ENCODE assay signal across 1 cellular context in the genomic region with DNA sequence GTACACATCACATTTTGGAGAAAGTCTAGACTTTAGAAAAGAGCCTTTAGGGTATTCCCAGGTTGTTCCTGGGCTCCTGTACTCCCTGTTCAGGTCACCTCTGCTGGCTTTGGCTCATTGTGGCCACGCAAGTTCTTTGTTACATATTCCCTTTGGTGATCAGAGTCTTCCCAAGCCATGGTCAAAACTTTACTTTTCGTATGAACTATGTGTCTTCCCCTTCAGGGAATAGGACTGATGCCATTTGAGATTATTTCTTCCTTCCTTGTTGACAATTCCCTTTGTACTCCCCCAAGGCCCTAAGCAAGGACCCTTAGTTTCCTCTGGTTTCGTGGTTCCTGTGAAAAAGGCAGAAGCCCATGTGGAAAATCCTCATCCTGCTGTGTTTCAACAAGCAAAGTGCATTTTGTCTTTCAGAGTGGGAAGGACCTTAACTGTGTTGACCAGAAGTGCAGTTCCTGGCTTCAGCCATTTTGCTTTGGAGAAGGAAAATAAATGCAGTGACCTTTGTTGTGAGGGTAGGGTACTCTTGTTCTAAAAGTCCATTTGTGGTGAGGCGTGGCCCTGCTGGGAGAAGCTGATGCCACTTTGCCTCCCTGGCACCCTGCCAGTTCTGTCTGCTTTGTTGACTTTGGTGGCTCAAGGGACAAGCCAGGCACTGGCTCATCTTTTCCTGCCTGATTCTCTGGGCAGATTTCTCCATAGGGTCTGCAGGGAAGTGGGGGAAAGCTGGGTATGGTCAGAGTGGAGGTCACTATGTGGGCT.
TF ChIP-seq lines count a peak whose summit lies in the region.

No MANE protein-coding gene starts in this region.

TF ChIP-seq in HepG2, 621 proteins besides CTCF, POLR2A, EP300 and RAD21 (continued from another document and continues in another):
- TF ChIP-seq CAMTA2 (CRISPR knock-in tag; IDR thresholded peaks at IDR 0.05; ENCODE audit: borderline replicate concordance), result no peak
- no peak for TF ChIP-seq PCBP1 (IDR thresholded peaks at IDR 0.05; ENCODE audit: borderline replicate concordance, low read depth, low read length)
- TF ChIP-seq HCFC1 (IDR thresholded peaks at IDR 0.05; ENCODE audit: low read depth, low read length), result no peak
- no peak for TF ChIP-seq RARG (CRISPR knock-in tag; IDR thresholded peaks at IDR 0.05; ENCODE audit: low read depth)
- no peak for TF ChIP-seq SRSF9 (IDR thresholded peaks at IDR 0.05; ENCODE audit: borderline replicate concordance, insufficient read depth, low read depth, low read length, poor library complexity, severe bottlenecking)
- 0 out of 2 replicates have a peak, but pooled peaks have one; percentile 36 for TF ChIP-seq CSRNP1 (CRISPR knock-in tag; IDR thresholded peaks at IDR 0.05)
- TF ChIP-seq, protein P1, sequence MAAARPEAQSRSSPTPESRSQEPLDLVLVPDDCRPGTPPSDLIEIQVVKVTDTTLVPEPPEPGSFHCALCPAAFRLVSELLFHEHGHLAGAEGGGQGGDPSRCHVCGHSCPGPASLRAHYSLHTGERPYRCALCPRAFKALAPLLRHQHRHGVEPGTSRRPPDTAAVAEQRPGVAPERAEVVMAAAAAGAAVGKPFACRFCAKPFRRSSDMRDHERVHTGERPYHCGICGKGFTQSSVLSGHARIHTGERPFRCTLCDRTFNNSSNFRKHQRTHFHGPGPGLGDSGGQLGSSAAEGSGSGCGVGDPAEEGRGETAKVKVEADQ (CRISPR knock-in tag; IDR thresholded peaks at IDR 0.05; ENCODE audit: borderline replicate concordance), result no peak
- peak; percentile 84 for TF ChIP-seq GTF2F1 (IDR thresholded peaks at IDR 0.05; ENCODE audit: low read length)
- TF ChIP-seq ZNF253 (CRISPR knock-in tag; IDR thresholded peaks at IDR 0.05; ENCODE audit: borderline replicate concordance), result no peak
- TF ChIP-seq ATF3 (CRISPR knock-in tag; IDR thresholded peaks at IDR 0.05), result no peak
- no peak for TF ChIP-seq ARID2 (CRISPR knock-in tag; IDR thresholded peaks at IDR 0.05; ENCODE audit: borderline replicate concordance)
- no peak for TF ChIP-seq FOXK2 (IDR thresholded peaks at IDR 0.05)
- TF ChIP-seq, protein P2, sequence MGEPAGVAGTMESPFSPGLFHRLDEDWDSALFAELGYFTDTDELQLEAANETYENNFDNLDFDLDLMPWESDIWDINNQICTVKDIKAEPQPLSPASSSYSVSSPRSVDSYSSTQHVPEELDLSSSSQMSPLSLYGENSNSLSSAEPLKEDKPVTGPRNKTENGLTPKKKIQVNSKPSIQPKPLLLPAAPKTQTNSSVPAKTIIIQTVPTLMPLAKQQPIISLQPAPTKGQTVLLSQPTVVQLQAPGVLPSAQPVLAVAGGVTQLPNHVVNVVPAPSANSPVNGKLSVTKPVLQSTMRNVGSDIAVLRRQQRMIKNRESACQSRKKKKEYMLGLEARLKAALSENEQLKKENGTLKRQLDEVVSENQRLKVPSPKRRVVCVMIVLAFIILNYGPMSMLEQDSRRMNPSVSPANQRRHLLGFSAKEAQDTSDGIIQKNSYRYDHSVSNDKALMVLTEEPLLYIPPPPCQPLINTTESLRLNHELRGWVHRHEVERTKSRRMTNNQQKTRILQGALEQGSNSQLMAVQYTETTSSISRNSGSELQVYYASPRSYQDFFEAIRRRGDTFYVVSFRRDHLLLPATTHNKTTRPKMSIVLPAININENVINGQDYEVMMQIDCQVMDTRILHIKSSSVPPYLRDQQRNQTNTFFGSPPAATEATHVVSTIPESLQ (CRISPR knock-in tag; conservative IDR thresholded peaks at IDR 0.05), result no peak
- peak; percentile 65; the same call in 1 of the 2 replicates for TF ChIP-seq HNRNPL (IDR thresholded peaks at IDR 0.05; ENCODE audit: low read depth, low read length)
- no peak for TF ChIP-seq ADNP (CRISPR knock-in tag; IDR thresholded peaks at IDR 0.05)
- TF ChIP-seq ZNF124 (CRISPR knock-in tag; IDR thresholded peaks at IDR 0.05), result no peak
- TF ChIP-seq ZNF619 (CRISPR knock-in tag; IDR thresholded peaks at IDR 0.05), result no peak; the same call in 1 of the 2 replicates
- no peak; the same call in 1 of the 2 replicates for TF ChIP-seq BCL6 (CRISPR knock-in tag; IDR thresholded peaks at IDR 0.05)
- no peak for TF ChIP-seq MAFF (IDR thresholded peaks at IDR 0.05; ENCODE audit: low read depth, low read length)
- no peak for TF ChIP-seq ZNF317 (CRISPR knock-in tag; IDR thresholded peaks at IDR 0.05)
- no peak for TF ChIP-seq GLI4 (CRISPR knock-in tag; IDR thresholded peaks at IDR 0.05; ENCODE audit: borderline replicate concordance)
- TF ChIP-seq, protein P3, sequence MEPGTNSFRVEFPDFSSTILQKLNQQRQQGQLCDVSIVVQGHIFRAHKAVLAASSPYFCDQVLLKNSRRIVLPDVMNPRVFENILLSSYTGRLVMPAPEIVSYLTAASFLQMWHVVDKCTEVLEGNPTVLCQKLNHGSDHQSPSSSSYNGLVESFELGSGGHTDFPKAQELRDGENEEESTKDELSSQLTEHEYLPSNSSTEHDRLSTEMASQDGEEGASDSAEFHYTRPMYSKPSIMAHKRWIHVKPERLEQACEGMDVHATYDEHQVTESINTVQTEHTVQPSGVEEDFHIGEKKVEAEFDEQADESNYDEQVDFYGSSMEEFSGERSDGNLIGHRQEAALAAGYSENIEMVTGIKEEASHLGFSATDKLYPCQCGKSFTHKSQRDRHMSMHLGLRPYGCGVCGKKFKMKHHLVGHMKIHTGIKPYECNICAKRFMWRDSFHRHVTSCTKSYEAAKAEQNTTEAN (CRISPR knock-in tag; conservative IDR thresholded peaks at IDR 0.05), result 0 out of 2 replicates have a peak, but pooled peaks have one; percentile 26
- TF ChIP-seq FOXJ3 (CRISPR knock-in tag; IDR thresholded peaks at IDR 0.05; ENCODE audit: borderline replicate concordance), result peak; percentile 65; the same call in 1 of the 2 replicates
- 0 out of 4 replicates have a peak, but pooled peaks of 1 of the 2 experiments have one; percentile 20 for TF ChIP-seq HMGXB4 (CRISPR knock-in tag; IDR thresholded peaks at IDR 0.05; ENCODE audit: borderline replicate concordance in 1 of 2, low read depth in 1 of 2)
- TF ChIP-seq ZNF329 (CRISPR knock-in tag; IDR thresholded peaks at IDR 0.05; ENCODE audit: low read depth), result no peak
- no peak for TF ChIP-seq SMAD1 (CRISPR knock-in tag; IDR thresholded peaks at IDR 0.05; ENCODE audit: borderline replicate concordance, low read depth)
- TF ChIP-seq, protein P4, sequence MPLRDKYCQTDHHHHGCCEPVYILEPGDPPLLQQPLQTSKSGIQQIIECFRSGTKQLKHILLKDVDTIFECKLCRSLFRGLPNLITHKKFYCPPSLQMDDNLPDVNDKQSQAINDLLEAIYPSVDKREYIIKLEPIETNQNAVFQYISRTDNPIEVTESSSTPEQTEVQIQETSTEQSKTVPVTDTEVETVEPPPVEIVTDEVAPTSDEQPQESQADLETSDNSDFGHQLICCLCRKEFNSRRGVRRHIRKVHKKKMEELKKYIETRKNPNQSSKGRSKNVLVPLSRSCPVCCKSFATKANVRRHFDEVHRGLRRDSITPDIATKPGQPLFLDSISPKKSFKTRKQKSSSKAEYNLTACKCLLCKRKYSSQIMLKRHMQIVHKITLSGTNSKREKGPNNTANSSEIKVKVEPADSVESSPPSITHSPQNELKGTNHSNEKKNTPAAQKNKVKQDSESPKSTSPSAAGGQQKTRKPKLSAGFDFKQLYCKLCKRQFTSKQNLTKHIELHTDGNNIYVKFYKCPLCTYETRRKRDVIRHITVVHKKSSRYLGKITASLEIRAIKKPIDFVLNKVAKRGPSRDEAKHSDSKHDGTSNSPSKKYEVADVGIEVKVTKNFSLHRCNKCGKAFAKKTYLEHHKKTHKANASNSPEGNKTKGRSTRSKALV (CRISPR knock-in tag; IDR thresholded peaks at IDR 0.05), result no peak
- no peak for TF ChIP-seq THAP8 (CRISPR knock-in tag; IDR thresholded peaks at IDR 0.05; ENCODE audit: borderline replicate concordance)
- TF ChIP-seq ETS1 (CRISPR knock-in tag; IDR thresholded peaks at IDR 0.05), result no peak
- no peak for TF ChIP-seq THAP9 (CRISPR knock-in tag; IDR thresholded peaks at IDR 0.05; ENCODE audit: borderline replicate concordance)
- no peak for TF ChIP-seq DMAP1 (CRISPR knock-in tag; IDR thresholded peaks at IDR 0.05)
- TF ChIP-seq PAF1 (CRISPR knock-in tag; IDR thresholded peaks at IDR 0.05), result no peak
